ENCODE assay signal across 25 cellular contexts in genomic region chr4:125140966-125141495, GRCh38.
A peak's percentile ranks its signal among the peaks of the same experiment; 100 is the strongest.
DNase-seq lines count a peak whose midpoint lies in the region; ATAC-seq, FAIRE-seq and TF ChIP-seq lines count a peak whose summit lies in the region.
"Had no signal": no experiment of that assay in that cellular context is flagged by ENCODE, and none has a peak within 500 bp of the region (broad histone marks: within the 10 kb centered on the region; RNA-seq: fewer than 3 reads in every experiment).

No MANE protein-coding gene starts in this region.

- no peak overlapping the region for H2AK5ac ChIP-seq in H1 (ENCODE audit: low read depth, low read length)

- H3K14ac ChIP-seq in H1 (ENCODE audit: insufficient read length), result peak overlapping the region; percentile 87

- no peak for TF ChIP-seq POLR2A in H1 (IDR thresholded peaks at IDR 0.05; ENCODE audit: control extremely low read depth in 1 of 2, low read depth in 2 of 2, low read length in 2 of 2)

- intact Hi-C loops in cardiac septum (cut with DNase I), result no loop called here

- no peaks in the 10 kb centered on the region for H3K79me2 ChIP-seq in H1 (ENCODE audit: control insufficient read depth in 1 of 2, insufficient read depth in 2 of 2, low read length in 2 of 2)
- H3K79me2 ChIP-seq: parathyroid adenoma had no signal

- CTCF ChIA-PET in H1 (lab: Charles Lee; ENCODE audit: partially characterized antibody), result interaction anchor here (0.7 kb wide), 1 partner anchor 19 kb away, joined by 3 read pairs; no protein-coding TSS in a partner anchor

- no peaks in the 10 kb centered on the region for H3K23me2 ChIP-seq in H1 (ENCODE audit: low read depth, low read length)

- H2BK15ac ChIP-seq in H1 (ENCODE audit: low read length), result no peak overlapping the region

- no peaks in the 10 kb centered on the region for H3K79me1 ChIP-seq in H1 (ENCODE audit: low read depth, low read length)

- no peak overlapping the region for H3K9ac ChIP-seq in H1 (replicated peaks in 1 of 4; ENCODE audit: extremely low read depth in 1 of 4, low read depth in 3 of 4, low read length in 3 of 4)
- H3K9ac ChIP-seq: parathyroid adenoma had no signal

- peak; percentile 28 for DNase-seq in COLO829 (ENCODE audit: low spot score)
- DNase-seq in RKO (ENCODE audit: low spot score), result peak; percentile 33
- DNase-seq in H1 (ENCODE audit: low read depth in 1 of 2, low spot score in 2 of 2), result no peak
- peak; percentile 29 for DNase-seq in myocyte (ENCODE audit: low read depth)
- no peak for DNase-seq in cardiac septum (ENCODE audit: low spot score)
- DNase-seq: activated CD8-positive, alpha-beta T cell treated with anti-CD3 and anti-CD28 coated beads for 36 hours; activated naive CD4-positive, alpha-beta T cell treated with anti-CD3 and anti-CD28 coated beads, Interleukin-2, amount 50 U/mL, for 16 hours; activated T-cell treated with anti-CD3 and anti-CD28 coated beads, Interleukin-2, amount 50 U/mL, for 4 hours; C1 segment of cervical spinal cord; DMS53; effector CD8-positive, alpha-beta T cell; gastrocnemius medialis; lower lobe of right lung; NCI-H1694; Right ventricle myocardium superior; T-helper 17 cell had no signal

- no peak overlapping the region for H2BK20ac ChIP-seq in H1 (ENCODE audit: low read length)

- H3K23ac ChIP-seq in H1 (ENCODE audit: insufficient read length), result no peak overlapping the region

- POLR2A ChIA-PET in H1 (lab: Charles Lee; ENCODE audit: partially characterized antibody), result no interaction called here

- H2BK12ac ChIP-seq in H1 (ENCODE audit: low read depth, low read length), result no peak overlapping the region

- H4K91ac ChIP-seq in H1 (replicated peaks; ENCODE audit: insufficient read length, low read length), result no peak overlapping the region

- no peaks in the 10 kb centered on the region for H3K9me3 ChIP-seq in H1 (ENCODE audit: insufficient read depth in 2 of 2, low read depth in 1 of 2, low read length in 1 of 2)
- H3K9me3 ChIP-seq: gastrocnemius medialis, lower lobe of right lung, thoracic aorta had no signal

- H3K4me3 ChIP-seq in H1 (ENCODE audit: extremely low read depth in 1 of 4, insufficient read depth in 2 of 4, low read depth in 3 of 4, low read length in 4 of 4), result no peak overlapping the region
- H3K4me3 ChIP-seq: gastrocnemius medialis, lower lobe of right lung, smooth muscle cell, thoracic aorta had no signal

- H4K5ac ChIP-seq in H1 (ENCODE audit: insufficient read length, low read depth, low read length), result no peak overlapping the region

- no peak overlapping the region for H3K56ac ChIP-seq in H1 (replicated peaks; ENCODE audit: insufficient read length, low read depth, low read length)

- no peaks in the 10 kb centered on the region for H3K36me3 ChIP-seq in H1 (ENCODE audit: control insufficient read depth in 2 of 4, insufficient read depth in 4 of 4, low read length in 3 of 4)
- H3K36me3 ChIP-seq: gastrocnemius medialis, lower lobe of right lung, thoracic aorta had no signal

- no peak overlapping the region for H3K4me2 ChIP-seq in H1 (ENCODE audit: insufficient read depth in 1 of 2, low read depth in 2 of 2, low read length in 2 of 2)
- H3K4me2 ChIP-seq: smooth muscle cell had no signal

- ATAC-seq in HG03460 (IDR thresholded peaks at IDR 0.05; ENCODE audit: unreplicated experiment) (no peak), GM19455 (IDR thresholded peaks at IDR 0.05; ENCODE audit: unreplicated experiment) (no peak), HG03108 (IDR thresholded peaks at IDR 0.05; ENCODE audit: unreplicated experiment) (no peak)
- ATAC-seq: activated CD8-positive, alpha-beta T cell treated with anti-CD3 and anti-CD28 coated beads for 36 hours; activated T-cell treated with anti-CD3 and anti-CD28 coated beads, Interleukin-2, amount 50 U/mL, for 4 hours; gastrocnemius medialis; HCT116; lower lobe of right lung; T-helper 17 cell; WTC11 had no signal

- H2AFZ ChIP-seq in H1 (ENCODE audit: low read length), result no peak overlapping the region
- H2AFZ ChIP-seq: parathyroid adenoma had no signal

- H3K4ac ChIP-seq in H1 (replicated peaks; ENCODE audit: insufficient read length, low read depth, low read length), result no peak overlapping the region

- 95% methylated on average over 4 of the region's 4 CpGs; no CpG with 5 or more reads in 1 of the 2 experiments for WGBS in H1 (ENCODE audit: extremely low coverage in 1 of 2, insufficient coverage in 1 of 2, insufficient read length in 1 of 2, insufficient replicate concordance in 2 of 2, low coverage in 1 of 2, low lambda C conversion rate in 2 of 2, missing lambda C conversion rate in 1 of 2), 2 experiments

- H3K18ac ChIP-seq in H1 (ENCODE audit: extremely low read depth, low read length), result no peak overlapping the region

- H4K8ac ChIP-seq in H1 (ENCODE audit: extremely low read depth, insufficient read depth, low read length), result no peak overlapping the region

- H4K20me1 ChIP-seq in H1 (replicated peaks in 1 of 2; ENCODE audit: control insufficient read depth in 1 of 2, insufficient read depth in 2 of 2, low read length in 2 of 2), result no peaks in the 10 kb centered on the region

- TF ChIP-seq RAD21 in H1 (IDR thresholded peaks at IDR 0.05 in 1 of 2, conservative IDR thresholded peaks at IDR 0.05 in 1 of 2; ENCODE audit: low read depth in 2 of 2, low read length in 2 of 2), result no peak

- FAIRE-seq in H1 (lab: Jason Lieb, UNC), result no peak
- FAIRE-seq: GM18507 had no signal

- H2BK120ac ChIP-seq in H1 (replicated peaks; ENCODE audit: low read depth, low read length), result no peak overlapping the region

- no peak overlapping the region for H2BK5ac ChIP-seq in H1 (ENCODE audit: low read depth, low read length)

- H3K27ac ChIP-seq in H1 (ENCODE audit: low read depth, low read length), result no peak overlapping the region
- H3K27ac ChIP-seq: gastrocnemius medialis, lower lobe of right lung, parathyroid adenoma, thoracic aorta had no signal

- TF ChIP-seq CTCF in H1 (IDR thresholded peaks at IDR 0.05; ENCODE audit: control extremely low read depth in 1 of 3, insufficient read depth in 1 of 3, low read depth in 1 of 3, low read length in 3 of 3), result no peak

- no peak for TF ChIP-seq EP300 in H1 (IDR thresholded peaks at IDR 0.05; ENCODE audit: borderline replicate concordance in 1 of 2, low read depth in 2 of 2, low read length in 2 of 2)

- H3K27me3 ChIP-seq in H1 (replicated peaks in 1 of 4; ENCODE audit: control insufficient read depth in 3 of 4, extremely low read depth in 1 of 4, insufficient read depth in 3 of 4, low read length in 3 of 4), result no peaks in the 10 kb centered on the region
- H3K27me3 ChIP-seq: gastrocnemius medialis had no signal

- H3K4me1 ChIP-seq in H1 (replicated peaks in 1 of 4; ENCODE audit: control insufficient read depth in 3 of 4, insufficient read depth in 4 of 4, low read length in 3 of 4), result no peaks in the 10 kb centered on the region
- H3K4me1 ChIP-seq: lower lobe of right lung, parathyroid adenoma had no signal

TF ChIP-seq in H1, 55 proteins besides CTCF, POLR2A, EP300 and RAD21:
- TF ChIP-seq FOSL1 (IDR thresholded peaks at IDR 0.05; ENCODE audit: insufficient read depth, low read depth, low read length) (no peak), USF2 (IDR thresholded peaks at IDR 0.05; ENCODE audit: low read length) (no peak), CHD1 (IDR thresholded peaks at IDR 0.05; ENCODE audit: low read depth, low read length) (no peak), SP1 (IDR thresholded peaks at IDR 0.05; ENCODE audit: low read depth, low read length) (no peak), BRCA1 (IDR thresholded peaks at IDR 0.05; ENCODE audit: low read depth, low read length) (no peak), NRF1 (IDR thresholded peaks at IDR 0.05; ENCODE audit: low read depth, low read length) (no peak), POU5F1 (IDR thresholded peaks at IDR 0.05; ENCODE audit: low read depth, low read length) (no peak), NANOG (IDR thresholded peaks at IDR 0.05; ENCODE audit: insufficient read depth, low read depth, low read length, poor library complexity, severe bottlenecking) (no peak), ASH2L (IDR thresholded peaks at IDR 0.05; ENCODE audit: low read length) (no peak), SIX5 (IDR thresholded peaks at IDR 0.05; ENCODE audit: low read depth, low read length) (no peak), BCL11A (IDR thresholded peaks at IDR 0.05; ENCODE audit: low read depth in 2 of 2, low read length in 2 of 2) (no peak), CTBP2 (IDR thresholded peaks at IDR 0.05; ENCODE audit: borderline replicate concordance, insufficient read depth, insufficient read length, low read length) (no peak), CREB1 (IDR thresholded peaks at IDR 0.05) (no peak), GABPA (IDR thresholded peaks at IDR 0.05; ENCODE audit: borderline replicate concordance, insufficient read depth, low read length) (no peak), PHF8 (conservative IDR thresholded peaks at IDR 0.05; ENCODE audit: low read depth, low read length) (no peak), TCF12 (IDR thresholded peaks at IDR 0.05; ENCODE audit: low read depth, low read length) (no peak)

Comparison
In these comparisons a context has a peak if more than half of its experiments do, and no peak if none do; other contexts are left out.
1. DNase-seq: peak in COLO829 (single experiment), RKO (single experiment) and myocyte (single experiment); none in H1 (0 of 2) and cardiac septum (single experiment).